20 cellular contexts compared by ENCODE assay signal in genomic region chr6:161544801-161545490, GRCh38.
A peak's percentile ranks its signal among the peaks of the same experiment; 100 is the strongest.
DNase-seq lines count a peak whose midpoint lies in the region; ATAC-seq and TF ChIP-seq lines count a peak whose summit lies in the region.
"Had no signal": no experiment of that assay in that cellular context is flagged by ENCODE, and none has a peak within 500 bp of the region (broad histone marks: within the 10 kb centered on the region; RNA-seq: fewer than 3 reads in every experiment).

No MANE protein-coding gene starts in this region.

- POLR2A ChIA-PET in HEK293T (lab: Yijun Ruan, JAX), result no interaction called here

- no peak overlapping the region for H3K4me3 ChIP-seq in retinal pigment epithelial cell (ENCODE audit: low read length)
- H3K4me3 ChIP-seq: MG63 had no signal

- no peak for ATAC-seq in HG02763 (IDR thresholded peaks at IDR 0.05; ENCODE audit: unreplicated experiment)
- ATAC-seq: Panc1 had no signal

- no peak for TF ChIP-seq CTCF in retinal pigment epithelial cell (conservative IDR thresholded peaks at IDR 0.05; ENCODE audit: low read depth, low read length)

- CTCF ChIA-PET in HEK293T (lab: Yijun Ruan, JAX), result no interaction called here

- DNase-seq in Daoy (ENCODE audit: low read depth), result peak; percentile 34
- peak; percentile 89 for DNase-seq in RPMI7951 (ENCODE audit: low read depth)
- peak; percentile 38 for DNase-seq in astrocyte of the hippocampus (ENCODE audit: low read depth, low spot score)
- peak; percentile 45 for DNase-seq in retinal pigment epithelial cell (ENCODE audit: low read depth)
- no peak for DNase-seq in DMS79 (lab: John Stamatoyannopoulos, UW)
- no peak for DNase-seq in HEK293T (ENCODE audit: extremely low spot score)
- DNase-seq: C1 segment of cervical spinal cord; CD4-positive, alpha-beta memory T cell; COR-L47; MG63; NCI-H1105 treated with DMSO at 0.1 percent for 48 hours; NCI-H146; NCI-H1930; NCI-H446; NCI-H524 treated with DMSO at 0.1 percent for 48 hours; NCI-H774; NK-92 treated with Interleukin-12 subunit alpha and Interleukin-12 subunit beta, amount 100 ng/mL, for 24 hours; SHP77 treated with DMSO at 0.1 percent for 48 hours had no signal

TF ChIP-seq in HEK293T, 16 proteins besides CTCF, POLR2A, EP300 and RAD21:
- TF ChIP-seq L3MBTL2 (conservative IDR thresholded peaks at IDR 0.05), result no peak
- TF ChIP-seq FOXM1 (IDR thresholded peaks at IDR 0.05; ENCODE audit: borderline replicate concordance), result no peak
- no peak for TF ChIP-seq ELF4 (IDR thresholded peaks at IDR 0.05)
- no peak for TF ChIP-seq LEF1 (IDR thresholded peaks at IDR 0.05; ENCODE audit: borderline replicate concordance)
- TF ChIP-seq HDGF (IDR thresholded peaks at IDR 0.05; ENCODE audit: borderline replicate concordance), result no peak
- no peak for TF ChIP-seq BHLHE40 (IDR thresholded peaks at IDR 0.05; ENCODE audit: borderline replicate concordance)
- no peak for TF ChIP-seq PKNOX1 (IDR thresholded peaks at IDR 0.05)
- TF ChIP-seq TARDBP (IDR thresholded peaks at IDR 0.05), result no peak
- TF ChIP-seq FOXA1 (IDR thresholded peaks at IDR 0.05), result no peak
- no peak for TF ChIP-seq CTBP1 (IDR thresholded peaks at IDR 0.05; ENCODE audit: borderline replicate concordance)
- no peak for TF ChIP-seq FOXK2 (IDR thresholded peaks at IDR 0.05)
- no peak for TF ChIP-seq SP1 (IDR thresholded peaks at IDR 0.05)
- no peak for TF ChIP-seq ZNF384 (IDR thresholded peaks at IDR 0.05)
TF ChIP-seq in HEK293T: peak in this region for 0.

Comparison
In these comparisons a context has a peak if more than half of its experiments do, and no peak if none do; other contexts are left out.
1. DNase-seq: peak in Daoy (single experiment), RPMI7951 (single experiment), astrocyte of the hippocampus (single experiment) and retinal pigment epithelial cell (single experiment); none in DMS79 (single experiment) and HEK293T (single experiment).